Comparison of ENCODE assay signal across 8 cellular contexts in the genomic region with DNA sequence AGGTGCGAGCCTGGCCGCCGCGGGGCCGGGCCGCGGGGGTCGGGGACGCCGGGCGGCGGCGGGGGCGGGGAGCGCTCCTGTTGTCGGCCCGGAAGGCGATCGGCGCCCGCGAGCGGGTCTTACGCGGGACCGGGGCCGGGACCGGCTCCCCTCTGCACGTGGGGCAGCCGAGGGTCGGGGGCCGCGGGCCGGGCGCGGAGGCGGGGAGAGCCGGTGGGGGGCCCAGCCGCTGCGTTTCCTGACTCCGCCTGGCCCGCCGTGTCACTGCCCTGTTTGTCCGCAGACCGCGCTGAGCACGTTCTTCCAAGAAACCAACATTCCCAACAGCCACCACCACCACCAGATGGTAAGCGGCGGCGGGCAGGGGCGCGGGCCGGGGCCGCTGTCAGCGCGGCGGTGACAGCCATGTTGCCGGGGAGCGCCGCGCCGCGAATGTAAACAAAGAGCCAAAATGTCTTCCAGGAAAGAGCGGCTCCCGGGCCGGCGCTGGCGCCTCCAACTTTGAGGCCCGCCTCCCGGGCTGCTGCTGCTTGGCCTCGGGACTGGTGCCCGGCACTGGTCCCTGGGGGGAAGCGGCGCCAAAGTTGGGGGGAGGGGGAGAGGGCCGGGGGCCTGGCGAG.
A peak's percentile ranks its signal among the peaks of the same experiment; 100 is the strongest.
DNase-seq lines count a peak whose midpoint lies in the region; ATAC-seq and TF ChIP-seq lines count a peak whose summit lies in the region.

No MANE protein-coding gene starts in this region.

- H3K36me3 Mint-ChIP-seq in nephron (ENCODE audit: low read depth): peaks cover 12% of the 10 kb centered on the region

- peak overlapping the region; percentile 87 to 92 (median 92) for H3K4me3 Mint-ChIP-seq in nephron

- no peaks in the 10 kb centered on the region for H3K9me3 Mint-ChIP-seq in nephron

- peaks cover 46% of the 10 kb centered on the region for H3K4me1 Mint-ChIP-seq in nephron

- H3K27me3 Mint-ChIP-seq in nephron (ENCODE audit: low read depth): no peaks in the 10 kb centered on the region

- H3K4me3 ChIP-seq in fibroblast of mammary gland (ENCODE audit: control insufficient read depth, low read depth, low read length): peak overlapping the region; percentile 78

- H3K27ac Mint-ChIP-seq in nephron: peak overlapping the region in 1 of 3 experiments; percentile 90

- DNase-seq in NCI-H2029 (lab: John Stamatoyannopoulos, UW): peak; percentile 13
- no peak for DNase-seq in NCI-H2029 treated with DMSO at 0.1 percent for 48 hours (lab: John Stamatoyannopoulos, UW)
- DNase-seq in NCI-H2171 treated with DMSO at 0.1 percent for 48 hours (lab: John Stamatoyannopoulos, UW): peak; percentile 47
- DNase-seq in activated T-helper 1 cell treated with anti-CD3 and anti-CD28 coated beads, Interleukin-2, amount 50 U/mL, for 16 hours (ENCODE audit: low read depth in 1 of 2, low spot score in 1 of 2): peak; percentile 30 to 47
- no peak for DNase-seq in fibroblast of mammary gland (ENCODE audit: low read depth)

- TF ChIP-seq CTCF in fibroblast of mammary gland (conservative IDR thresholded peaks at IDR 0.05; ENCODE audit: control insufficient read depth, insufficient read depth, low read depth, low read length) (no peak), nephron (IDR thresholded peaks at IDR 0.05; ENCODE audit: unreplicated experiment in 3 of 3) (no peak)

- ATAC-seq in GM18519 (IDR thresholded peaks at IDR 0.05; ENCODE audit: low FRiP score, unreplicated experiment) (no peak), GM21786 (IDR thresholded peaks at IDR 0.05; ENCODE audit: unreplicated experiment) (no peak)

Comparison
In these comparisons a context has a peak if more than half of its experiments do, and no peak if none do; other contexts are left out.
1. DNase-seq: peak in NCI-H2029 (single experiment), NCI-H2171 treated with DMSO at 0.1 percent for 48 hours (single experiment) and activated T-helper 1 cell treated with anti-CD3 and anti-CD28 coated beads, Interleukin-2, amount 50 U/mL, for 16 hours (2 of 2); none in NCI-H2029 treated with DMSO at 0.1 percent for 48 hours (single experiment) and fibroblast of mammary gland (single experiment).